ENCODE assay signal across 8 cellular contexts in the genomic region with DNA sequence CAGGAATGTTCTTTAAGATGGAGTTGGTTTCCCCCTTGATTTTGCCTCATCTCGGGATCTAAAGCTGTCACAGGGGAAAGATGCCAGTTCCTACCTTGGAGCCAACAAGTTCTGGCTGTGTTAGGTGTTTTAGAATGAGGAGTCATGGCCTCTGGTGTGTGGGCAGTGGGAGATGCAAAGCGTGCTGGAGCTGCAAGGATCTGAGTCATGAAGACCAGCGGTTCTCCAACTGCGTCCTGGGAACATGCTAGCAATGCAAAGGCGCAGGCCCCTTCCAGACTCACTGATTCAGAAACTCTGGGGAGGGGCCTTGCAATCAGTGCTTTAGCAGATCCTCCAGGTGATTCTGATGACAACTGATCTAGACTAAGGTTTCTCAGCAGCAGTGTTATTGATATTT.
"Had no signal": no experiment of that assay in that cellular context is flagged by ENCODE, and none has a peak within 500 bp of the region (broad histone marks: within the 10 kb centered on the region; RNA-seq: fewer than 3 reads in every experiment).

No MANE protein-coding gene starts in this region.

- H2AFZ ChIP-seq: GM23248 had no signal

- ATAC-seq: HCT116, K562 had no signal

- H3K36me3 ChIP-seq: HAP-1 had no signal

- H3K9ac ChIP-seq: GM23248 had no signal

- H3K27ac Mint-ChIP-seq: HFFc6 had no signal

- H3K4me3 Mint-ChIP-seq: HFFc6 had no signal

- H3K4me1 ChIP-seq: HAP-1 had no signal

- H3K4me3 ChIP-seq: GM23248, HAP-1, K562 had no signal

- DNase-seq: GM23248, GOT3, H7, HFFc6, IMR-90 had no signal

- H3K9me3 ChIP-seq: HAP-1 had no signal

- H3K9me3 Mint-ChIP-seq: HFFc6 had no signal

- H3K27ac ChIP-seq: GM23248 had no signal
